ENCODE assay signal across 24 cellular contexts in the genomic region with DNA sequence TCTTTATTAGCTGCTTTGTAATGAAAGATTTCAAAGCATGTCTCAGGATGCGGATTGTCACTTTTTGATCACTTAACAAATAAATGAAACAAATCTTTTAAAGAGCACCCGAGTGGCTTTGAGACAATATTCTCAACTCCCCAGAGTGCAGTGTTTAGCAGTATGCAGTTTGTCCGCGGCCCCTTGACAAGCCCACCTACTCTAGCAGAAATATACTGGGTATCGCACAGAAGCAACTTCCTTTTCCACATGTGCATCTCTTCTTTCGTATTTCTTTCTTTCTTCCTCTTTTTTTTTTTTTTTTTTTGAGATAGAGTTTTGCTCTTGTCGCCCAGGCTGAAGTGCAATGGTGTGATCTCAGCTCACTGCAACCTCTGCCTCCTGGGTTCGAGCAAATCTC.
"Had no signal": no experiment of that assay in that cellular context is flagged by ENCODE, and none has a peak within 500 bp of the region (broad histone marks: within the 10 kb centered on the region; RNA-seq: fewer than 3 reads in every experiment).

No MANE protein-coding gene starts in this region.

- ATAC-seq: activated CD8-positive, alpha-beta T cell treated with anti-CD3 and anti-CD28 coated beads for 36 hours; activated T-cell treated with anti-CD3 and anti-CD28 coated beads, Interleukin-2, amount 50 U/mL, for 4 hours; activated T-helper 17 cell treated with anti-CD3 and anti-CD28 coated beads, Interleukin-2, amount 50 U/mL, for 72 hours; effector memory CD8-positive, alpha-beta T cell; gastroesophageal sphincter; psoas muscle had no signal

- DNase-seq: activated B cell treated with CpG ODN at 0.5 μM for 24 hours; activated CD4-positive, alpha-beta T cell treated with anti-CD3 and anti-CD28 coated beads, Interleukin-2, amount 50 U/mL, for 1 hour; activated CD8-positive, alpha-beta T cell treated with anti-CD3 and anti-CD28 coated beads for 36 hours; activated gamma-delta T cell treated with Interleukin-2 at 50 U/mL for 16 hours; activated naive CD4-positive, alpha-beta T cell treated with anti-CD3 and anti-CD28 coated beads, Interleukin-2, amount 50 U/mL, for 16 hours; activated T-cell treated with anti-CD3 and anti-CD28 coated beads, Interleukin-2, amount 50 U/mL, for 4 hours; amniotic stem cell; caudate nucleus; cortex of kidney; effector memory CD8-positive, alpha-beta T cell; erythroblast; kidney; naive B cell; nucleus accumbens; pancreas; psoas muscle; sigmoid colon; small intestine; stimulated activated naive CD4-positive, alpha-beta T cell treated with Interleukin-2 at 50 U/mL for 16 hours; T-helper 9 cell; testis; transverse colon had no signal
